ENCODE assay signal across 17 cellular contexts in the genomic region with DNA sequence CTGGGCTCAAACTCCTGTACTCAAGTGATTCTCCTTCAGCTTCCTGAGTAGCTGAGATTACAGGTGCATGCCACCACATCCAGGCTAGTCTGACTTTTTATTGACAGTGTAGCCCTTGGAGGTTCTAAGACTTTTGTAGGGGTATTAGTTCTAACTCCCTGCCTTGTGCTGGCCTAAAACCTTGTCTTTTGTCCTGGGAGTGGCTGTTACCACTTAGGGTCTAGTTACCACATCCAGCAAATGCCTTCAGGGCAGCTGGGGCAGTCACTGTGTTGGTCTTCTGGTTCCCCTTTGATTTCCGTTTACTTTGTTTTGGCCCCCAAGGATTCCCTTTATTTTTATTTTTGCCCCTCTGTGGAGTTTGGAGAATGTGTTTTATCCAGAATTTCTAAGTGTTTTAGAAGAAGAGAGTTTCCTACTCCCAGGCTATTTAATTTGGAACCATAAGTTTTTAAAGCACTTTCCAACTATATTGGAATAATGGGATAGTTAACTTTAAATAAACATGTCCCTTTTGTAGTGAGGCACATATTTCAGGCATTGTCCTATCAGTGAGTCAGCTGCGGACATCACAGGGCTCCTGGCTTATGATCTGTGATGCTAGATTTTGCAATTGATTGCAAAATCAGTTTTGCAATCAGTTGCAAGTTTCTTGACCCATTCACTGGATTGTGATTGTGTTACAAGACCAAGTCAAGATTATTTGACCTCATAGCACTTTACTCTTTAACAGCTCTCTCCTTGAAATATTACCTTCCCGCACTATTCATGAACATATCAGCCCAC. TPM values are rescaled to one million over a fixed set of nuclear protein-coding genes. Genes with fewer than 3 reads are reported as not detected.
A peak's percentile ranks its signal among the peaks of the same experiment; 100 is the strongest.
DNase-seq lines count a peak whose midpoint lies in the region; ATAC-seq and TF ChIP-seq lines count a peak whose summit lies in the region.
"Had no signal": no experiment of that assay in that cellular context is flagged by ENCODE, and none has a peak within 500 bp of the region (broad histone marks: within the 10 kb centered on the region; RNA-seq: fewer than 3 reads in every experiment).

No MANE protein-coding gene starts in this region.

- H3K4me2 ChIP-seq in mammary epithelial cell (ENCODE audit: insufficient read depth, low read depth, low read length): no peak overlapping the region

- H3K27me3 ChIP-seq in ACC112 (ENCODE audit: insufficient read depth, low read length): no peaks in the 10 kb centered on the region
- H3K27me3 ChIP-seq in mammary epithelial cell (ENCODE audit: insufficient read depth, low read length): no peaks in the 10 kb centered on the region
- no peaks in the 10 kb centered on the region for H3K27me3 ChIP-seq in lower lobe of right lung (ENCODE audit: low read depth)
- H3K27me3 ChIP-seq: heart left ventricle, suprapubic skin had no signal

- H3K9ac ChIP-seq in mammary epithelial cell (ENCODE audit: insufficient read depth, low read length): no peak overlapping the region

- H3K79me2 ChIP-seq in ACC112 (ENCODE audit: control insufficient read depth, insufficient read depth, low read length, unreplicated experiment) (no peaks in the 10 kb centered on the region), mammary epithelial cell (ENCODE audit: insufficient read depth, low read length) (no peaks in the 10 kb centered on the region)

- 60% methylated on average over 3 of the region's 3 CpGs for WGBS in mammary epithelial cell (ENCODE audit: low coverage, missing lambda C conversion rate)

- no peak overlapping the region; the same call in 1 of the 2 replicates for H3K4me3 ChIP-seq in ACC112 (ENCODE audit: low read depth, low read length)
- no peak overlapping the region for H3K4me3 ChIP-seq in mammary epithelial cell (replicated peaks in 1 of 3; ENCODE audit: insufficient read depth in 1 of 3, low read depth in 2 of 3, low read length in 3 of 3)
- H3K4me3 ChIP-seq in lower lobe of right lung: no peak overlapping the region
- H3K4me3 ChIP-seq: heart left ventricle, suprapubic skin had no signal

- in situ Hi-C loops in mammary epithelial cell (cut with MboI; ENCODE audit: low sequenced_read_pairs in 2 of 2): loop anchor here in 1 of 2 donors (25.0 kb wide), 1 partner anchor 489 kb away; no protein-coding TSS in a partner anchor

- CTCF ChIA-PET in mammary epithelial cell (lab: Charles Lee; ENCODE audit: low non-redundant PET): no interaction called here

- peaks cover 25% of the 10 kb centered on the region for H3K4me1 ChIP-seq in ACC112 (ENCODE audit: control insufficient read depth, insufficient read depth, low read length, unreplicated experiment)
- H3K4me1 ChIP-seq in mammary epithelial cell (ENCODE audit: insufficient read depth, low read length): peaks cover 6% of the 10 kb centered on the region
- H3K4me1 ChIP-seq in lower lobe of right lung: peaks cover 18% of the 10 kb centered on the region

- peak; percentile 87 to 92 for ATAC-seq in lower lobe of right lung
- no peak for ATAC-seq in GM18867 (IDR thresholded peaks at IDR 0.05; ENCODE audit: unreplicated experiment)
- ATAC-seq in left ventricle myocardium superior: no peak

- no peaks in the 10 kb centered on the region for H4K20me1 ChIP-seq in mammary epithelial cell (ENCODE audit: insufficient read depth, low read length)

- no peaks in the 10 kb centered on the region for H3K9me3 ChIP-seq in mammary epithelial cell (replicated peaks; ENCODE audit: insufficient read depth, low read length)
- no peaks in the 10 kb centered on the region for H3K9me3 ChIP-seq in lower lobe of right lung
- H3K9me3 ChIP-seq: suprapubic skin had no signal

- intact Hi-C loops in mammary epithelial cell (cut with micrococcal nuclease): no loop called here
- intact Hi-C loops in lower lobe of right lung (cut with DNase I): no loop called here
- intact Hi-C loops in left ventricle myocardium superior (cut with micrococcal nuclease): no loop called here

- H3K27ac ChIP-seq in ACC112 (ENCODE audit: low read depth, low read length) (peak overlapping the region; percentile 81), mammary epithelial cell (ENCODE audit: insufficient read depth, low read depth, low read length) (no peak overlapping the region), lower lobe of right lung (peak overlapping the region; percentile 46)
- H3K27ac ChIP-seq: suprapubic skin had no signal

- H2AFZ ChIP-seq in ACC112 (ENCODE audit: low read length, unreplicated experiment): peak overlapping the region; percentile 52
- H2AFZ ChIP-seq in mammary epithelial cell (ENCODE audit: low read depth, low read length): no peak overlapping the region

- BruUV-seq in mammary epithelial cell (replicated peaks; lab: Mats Ljungman, UMichigan): no TSS peak

- no peak for TF ChIP-seq CTCF in mammary epithelial cell (conservative IDR thresholded peaks at IDR 0.05 in 1 of 2, IDR thresholded peaks at IDR 0.05 in 1 of 2; ENCODE audit: extremely low read depth in 1 of 2, insufficient read depth in 1 of 2, low read depth in 1 of 2, low read length in 2 of 2)
- no peak for TF ChIP-seq CTCF in lower lobe of right lung (IDR thresholded peaks at IDR 0.05)

- dilution Hi-C loops in mammary epithelial cell (cut with HindIII; ENCODE audit: low sequenced_read_pairs): no loop called here

- DNase-seq in M059J (ENCODE audit: low read depth) (peak; percentile 13), mammary epithelial cell (peak; percentile 27), lower lobe of right lung (peak; percentile 65), NCI-H2227 (lab: John Stamatoyannopoulos, UW; ENCODE audit: unreplicated experiment) (no peak), NCI-H510A (lab: John Stamatoyannopoulos, UW) (no peak), left ventricle myocardium superior (no peak)
- DNase-seq: activated CD4-positive, alpha-beta T cell treated with anti-CD3 and anti-CD28 coated beads, Interleukin-2, amount 50 U/mL, for 4 hours; activated gamma-delta T cell treated with Interleukin-2 at 50 U/mL for 16 hours; heart left ventricle; NCI-H1417; NK-92 treated with Interleukin-12 subunit alpha and Interleukin-12 subunit beta, amount 100 ng/mL, for 24 hours; T-helper 1 cell had no signal

- H3K36me3 ChIP-seq in ACC112 (ENCODE audit: insufficient read depth, low read length) (no peaks in the 10 kb centered on the region), mammary epithelial cell (ENCODE audit: insufficient read depth, low read length) (no peaks in the 10 kb centered on the region), lower lobe of right lung (no peaks in the 10 kb centered on the region)
- H3K36me3 ChIP-seq: heart left ventricle, suprapubic skin had no signal

RNA-seq across cellular contexts. Expression of gene IL22RA2, which starts 25.0 kb away (rescaled TPM):
- total RNA-seq in M059J (2014; rRNA removed; shearing (Covaris generic)): not detected in 2 replicates
- not detected for total RNA-seq in mammary epithelial cell
- not detected for polyA plus RNA-seq in mammary epithelial cell
- polyA minus RNA-seq in mammary epithelial cell: not detected
- total RNA-seq in lower lobe of right lung: not detected
- total RNA-seq in left ventricle myocardium superior: not detected
- total RNA-seq: A673, Daoy had no signal

Comparison
In these comparisons a context has a peak if more than half of its experiments do, and no peak if none do; other contexts are left out.
1. DNase-seq: peak in M059J (single experiment), mammary epithelial cell (single experiment) and lower lobe of right lung (single experiment); none in NCI-H2227 (single experiment), NCI-H510A (single experiment) and left ventricle myocardium superior (single experiment).
2. ATAC-seq: peak in lower lobe of right lung (2 of 2); none in GM18867 (single experiment) and left ventricle myocardium superior (single experiment).